Comparison of ENCODE assay signal across 18 cellular contexts in the genomic region with DNA sequence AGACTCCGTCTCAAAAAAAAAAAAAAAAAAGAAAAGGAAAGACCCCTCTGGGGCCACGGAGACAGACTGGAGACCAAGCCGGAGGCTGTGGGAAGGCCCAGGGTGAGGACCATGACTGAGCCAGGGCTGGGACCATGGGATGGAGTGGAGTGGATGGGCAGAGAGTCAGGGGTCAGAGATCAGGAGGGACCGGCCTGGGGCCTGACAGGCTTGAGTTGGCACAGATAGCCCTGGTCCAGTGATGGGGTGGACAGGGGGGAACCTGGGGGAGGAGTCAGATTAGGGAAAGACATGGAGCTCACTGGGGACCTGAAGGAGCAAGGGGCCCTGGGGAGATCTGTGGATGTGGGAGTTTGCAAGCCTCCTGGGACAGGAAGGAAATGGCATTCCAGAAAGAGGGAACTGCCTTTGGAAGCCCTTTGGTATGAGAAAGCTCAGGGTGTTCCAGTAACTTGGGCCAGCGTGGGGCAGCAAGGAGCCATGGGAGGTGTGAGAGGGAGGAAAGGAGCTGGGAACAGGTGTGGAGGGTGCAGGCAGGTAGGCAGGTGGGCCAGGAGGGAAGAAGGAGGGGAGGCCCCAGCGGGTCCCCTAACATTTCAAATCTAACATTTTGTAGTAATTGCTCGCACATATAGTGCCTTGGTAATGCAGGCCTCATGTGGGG. TPM values are rescaled to one million over a fixed set of nuclear protein-coding genes. Genes with fewer than 3 reads are reported as not detected.
A peak's percentile ranks its signal among the peaks of the same experiment; 100 is the strongest.
DNase-seq lines count a peak whose midpoint lies in the region; ATAC-seq lines count a peak whose summit lies in the region.
"Had no signal": no experiment of that assay in that cellular context is flagged by ENCODE, and none has a peak within 500 bp of the region (broad histone marks: within the 10 kb centered on the region; RNA-seq: fewer than 3 reads in every experiment).

No MANE protein-coding gene starts in this region.

- H3K4me3 Mint-ChIP-seq in activated naive CD4-positive, alpha-beta T cell treated with anti-CD3 and anti-CD28 coated beads, Interleukin-2, amount 10 ng/mL, durations not matched to agents 7 days and 5 days = no peak overlapping the region
- peak overlapping the region; percentile 14 for H3K4me3 Mint-ChIP-seq in activated naive CD8-positive, alpha-beta T cell treated with anti-CD3 and anti-CD28 coated beads for 36 hours
- H3K4me3 Mint-ChIP-seq in stimulated activated naive CD8-positive, alpha-beta T cell treated with anti-CD3 and anti-CD28 coated beads, Interleukin-15, amount 100 ng/mL, for 72 hours = no peak overlapping the region

- no peaks in the 10 kb centered on the region for H3K27me3 ChIP-seq in effector memory CD4-positive, alpha-beta T cell (replicated peaks; ENCODE audit: control insufficient read depth, insufficient read depth, low read length, poor library complexity, severe bottlenecking)
- H3K27me3 ChIP-seq: suprapubic skin had no signal

- H3K27ac Mint-ChIP-seq in activated naive CD4-positive, alpha-beta T cell treated with anti-CD3 and anti-CD28 coated beads, Interleukin-2, amount 10 ng/mL, durations not matched to agents 7 days and 5 days = peak overlapping the region; percentile 58
- H3K27ac Mint-ChIP-seq in activated naive CD8-positive, alpha-beta T cell treated with anti-CD3 and anti-CD28 coated beads for 36 hours = peak overlapping the region; percentile 68
- H3K27ac Mint-ChIP-seq in stimulated activated naive CD8-positive, alpha-beta T cell treated with anti-CD3 and anti-CD28 coated beads, Interleukin-15, amount 100 ng/mL, for 72 hours = peak overlapping the region; percentile 69 to 97

- peaks cover 50% of the 10 kb centered on the region for H3K4me1 Mint-ChIP-seq in activated naive CD4-positive, alpha-beta T cell treated with anti-CD3 and anti-CD28 coated beads, Interleukin-2, amount 10 ng/mL, durations not matched to agents 7 days and 5 days
- peaks cover 19% of the 10 kb centered on the region for H3K4me1 Mint-ChIP-seq in activated naive CD8-positive, alpha-beta T cell treated with anti-CD3 and anti-CD28 coated beads for 36 hours
- H3K4me1 Mint-ChIP-seq in stimulated activated naive CD8-positive, alpha-beta T cell treated with anti-CD3 and anti-CD28 coated beads, Interleukin-15, amount 100 ng/mL, for 72 hours = peaks cover 65% of the 10 kb centered on the region

- peaks cover 62% of the 10 kb centered on the region for H3K36me3 ChIP-seq in effector memory CD4-positive, alpha-beta T cell (ENCODE audit: control insufficient read depth, insufficient read depth, low read length)

- H3K4me1 ChIP-seq in effector memory CD4-positive, alpha-beta T cell (ENCODE audit: control insufficient read depth, insufficient read depth, low read length, poor library complexity, severe bottlenecking) = peaks cover 19% of the 10 kb centered on the region

- CTCF ChIA-PET in activated naive CD4-positive, alpha-beta T cell treated with anti-CD3 and anti-CD28 coated beads, Interleukin-2, amount 10 ng/mL, durations not matched to agents 7 days and 5 days (lab: Charles Lee) = no interaction called here

- no peak overlapping the region for H3K4me3 ChIP-seq in effector memory CD4-positive, alpha-beta T cell (ENCODE audit: insufficient read depth, low read depth, low read length, poor library complexity, severe bottlenecking)
- H3K4me3 ChIP-seq: lower lobe of right lung, suprapubic skin had no signal

- no peak for DNase-seq in activated naive CD4-positive, alpha-beta T cell treated with anti-CD3 and anti-CD28 coated beads, Interleukin-2, amount 10 ng/mL, durations not matched to agents 7 days and 5 days
- DNase-seq in activated naive CD4-positive, alpha-beta T cell treated with Interleukin-2 at 50 U/mL for 16 hours = no peak
- no peak for DNase-seq in activated naive CD8-positive, alpha-beta T cell treated with anti-CD3 and anti-CD28 coated beads for 36 hours
- DNase-seq in stimulated activated naive CD8-positive, alpha-beta T cell treated with anti-CD3 and anti-CD28 coated beads, Interleukin-15, amount 100 ng/mL, for 72 hours = no peak
- no peak for DNase-seq in GM19238 (ENCODE audit: insufficient read length, low spot score)
- DNase-seq in effector memory CD4-positive, alpha-beta T cell = no peak
- DNase-seq: central memory CD4-positive, alpha-beta T cell; COR-L47; effector CD4-positive, alpha-beta T cell; head of caudate nucleus; KBM-7; lower lobe of right lung; NCI-H2081; NCI-H510A; SHP77; stimulated activated CD4-positive, alpha-beta T cell treated with anti-CD3 and anti-CD28 coated beads, Interleukin-2, amount 100 ng/mL, for 48 hours had no signal

- H3K9me3 ChIP-seq in effector memory CD4-positive, alpha-beta T cell (ENCODE audit: control insufficient read depth, low read length) = no peaks in the 10 kb centered on the region
- H3K9me3 ChIP-seq: lower lobe of right lung, suprapubic skin had no signal

- no peak for ATAC-seq in stimulated activated naive CD8-positive, alpha-beta T cell treated with anti-CD3 and anti-CD28 coated beads, Interleukin-15, amount 100 ng/mL, for 72 hours
- ATAC-seq: activated CD4-positive, CD25-positive, alpha-beta regulatory T cell treated with anti-CD3 and anti-CD28 coated beads, Interleukin-2, amount 50 U/mL, for 24 hours had no signal

- no peak overlapping the region for H3K27ac ChIP-seq in effector memory CD4-positive, alpha-beta T cell (ENCODE audit: insufficient read depth, low read length, poor library complexity, severe bottlenecking)
- H3K27ac ChIP-seq: lower lobe of right lung, suprapubic skin had no signal

- H3K9me3 Mint-ChIP-seq in activated naive CD4-positive, alpha-beta T cell treated with anti-CD3 and anti-CD28 coated beads, Interleukin-2, amount 10 ng/mL, durations not matched to agents 7 days and 5 days = no peaks in the 10 kb centered on the region
- H3K9me3 Mint-ChIP-seq in activated naive CD8-positive, alpha-beta T cell treated with anti-CD3 and anti-CD28 coated beads for 36 hours = no peaks in the 10 kb centered on the region
- no peaks in the 10 kb centered on the region for H3K9me3 Mint-ChIP-seq in stimulated activated naive CD8-positive, alpha-beta T cell treated with anti-CD3 and anti-CD28 coated beads, Interleukin-15, amount 100 ng/mL, for 72 hours

- H3K36me3 Mint-ChIP-seq in activated naive CD4-positive, alpha-beta T cell treated with anti-CD3 and anti-CD28 coated beads, Interleukin-2, amount 10 ng/mL, durations not matched to agents 7 days and 5 days = peaks cover 48% of the 10 kb centered on the region
- H3K36me3 Mint-ChIP-seq in activated naive CD8-positive, alpha-beta T cell treated with anti-CD3 and anti-CD28 coated beads for 36 hours = peaks cover 28% of the 10 kb centered on the region

- no peaks in the 10 kb centered on the region for H3K27me3 Mint-ChIP-seq in activated naive CD4-positive, alpha-beta T cell treated with anti-CD3 and anti-CD28 coated beads, Interleukin-2, amount 10 ng/mL, durations not matched to agents 7 days and 5 days
- no peaks in the 10 kb centered on the region for H3K27me3 Mint-ChIP-seq in activated naive CD8-positive, alpha-beta T cell treated with anti-CD3 and anti-CD28 coated beads for 36 hours
- no peaks in the 10 kb centered on the region for H3K27me3 Mint-ChIP-seq in stimulated activated naive CD8-positive, alpha-beta T cell treated with anti-CD3 and anti-CD28 coated beads, Interleukin-15, amount 100 ng/mL, for 72 hours

RNA-seq across cellular contexts. Expression of gene RPL13A, which starts 6.3 kb away (rescaled TPM):
- 1,000 to 10,000 TPM; 3,663 to 3,691 TPM for total RNA-seq in activated naive CD8-positive, alpha-beta T cell treated with anti-CD3 and anti-CD28 coated beads for 36 hours

RNA-seq across cellular contexts. Expression of gene FLT3LG, which starts 7.1 kb away (rescaled TPM):
- total RNA-seq in activated naive CD8-positive, alpha-beta T cell treated with anti-CD3 and anti-CD28 coated beads for 36 hours = 10 to 100 TPM; 61.0 to 63.5 TPM

RNA-seq across cellular contexts. Expression of gene RPS11, which starts 15.1 kb away (rescaled TPM):
- 1,000 to 10,000 TPM; 2,825 to 2,867 TPM for total RNA-seq in activated naive CD8-positive, alpha-beta T cell treated with anti-CD3 and anti-CD28 coated beads for 36 hours

RNA-seq across cellular contexts. Expression of gene ALDH16A1, which starts 28.1 kb away (rescaled TPM):
- 10 to 100 TPM; 34.4 to 42.0 TPM for total RNA-seq in activated naive CD8-positive, alpha-beta T cell treated with anti-CD3 and anti-CD28 coated beads for 36 hours

RNA-seq across cellular contexts. Expression of gene PIH1D1, which starts 29.5 kb away (rescaled TPM):
- total RNA-seq in activated naive CD8-positive, alpha-beta T cell treated with anti-CD3 and anti-CD28 coated beads for 36 hours = 100 to 1,000 TPM; 140 to 141 TPM
